In genomic region chr14:93648440-93649168, GRCh38 we compare ENCODE assay signal across 8 cellular contexts.
DNase-seq lines count a peak whose midpoint lies in the region; ATAC-seq and TF ChIP-seq lines count a peak whose summit lies in the region.

No MANE protein-coding gene starts in this region.

- no peaks in the 10 kb centered on the region for H3F3A ChIP-seq in PC-9 (ENCODE audit: insufficient read depth, low read depth)

- intact Hi-C loops in PC-9 (cut with micrococcal nuclease; ENCODE audit: unreplicated experiment) = no loop called here
- intact Hi-C loops in esophagus squamous epithelium (cut with DNase I) = no loop called here

- H3K27me3 ChIP-seq in BE2C (no peaks in the 10 kb centered on the region), PC-9 (ENCODE audit: insufficient read depth, low read depth) (peaks cover 8% of the 10 kb centered on the region; the same call in 1 of the 2 replicates), esophagus squamous epithelium (no peaks in the 10 kb centered on the region)

- H3K9me3 ChIP-seq in BE2C (no peaks in the 10 kb centered on the region), PC-9 (ENCODE audit: insufficient read depth, low read depth) (no peaks in the 10 kb centered on the region), esophagus squamous epithelium (no peaks in the 10 kb centered on the region)

- BruUV-seq in PC-9 (replicated peaks; lab: Mats Ljungman, UMichigan) = no TSS peak

- H3K27ac ChIP-seq in PC-9 (no peak overlapping the region), esophagus squamous epithelium (no peak overlapping the region)

- no peaks in the 10 kb centered on the region for H4K20me1 ChIP-seq in PC-9 (ENCODE audit: insufficient read depth)

- H3K36me3 ChIP-seq in BE2C (peaks cover 10% of the 10 kb centered on the region), PC-9 (ENCODE audit: low read depth) (no peaks in the 10 kb centered on the region), esophagus squamous epithelium (no peaks in the 10 kb centered on the region)

- CTCF ChIA-PET in PC-9 (lab: Charles Lee) = no interaction called here

- H3K4me3 ChIP-seq in BE2C (ENCODE audit: low read depth, low read length) (no peak overlapping the region), PC-9 (no peak overlapping the region), esophagus squamous epithelium (no peak overlapping the region)

- no peak overlapping the region for H3K4me2 ChIP-seq in PC-9

- in situ Hi-C loops in GM13976 (cut with MboI; ENCODE audit: low sequenced_read_pairs, unreplicated experiment) = no loop called here

- no peaks in the 10 kb centered on the region for H3K9me2 ChIP-seq in PC-9 (ENCODE audit: insufficient read depth)

- WGBS in esophagus squamous epithelium, 2 donors = 38 to 44% methylated on average over 5 of the region's 5 CpGs

- DNase-seq in BE2C (peak; percentile 50), GM13976 (ENCODE audit: low spot score) (peak; percentile 28), PC-9 (no peak), esophagus squamous epithelium (lab: John Stamatoyannopoulos, UW) (no peak), NCI-H1436 (lab: John Stamatoyannopoulos, UW) (no peak), NCI-H2029 (lab: John Stamatoyannopoulos, UW) (no peak)

- H3K79me2 ChIP-seq in PC-9 (ENCODE audit: low read depth) = no peaks in the 10 kb centered on the region

- no peak for ATAC-seq in GM21423 (IDR thresholded peaks at IDR 0.05; ENCODE audit: unreplicated experiment)
- no peak for ATAC-seq in GM18907 (IDR thresholded peaks at IDR 0.05; ENCODE audit: unreplicated experiment)

- TF ChIP-seq CTCF in BE2C (IDR thresholded peaks at IDR 0.05; ENCODE audit: low read depth, low read length) (peak; percentile 78), GM13976 (IDR thresholded peaks at IDR 0.05; ENCODE audit: borderline replicate concordance, control extremely low read depth, extremely low read depth, insufficient read depth, missing control alignments) (peak; percentile 32), PC-9 (conservative IDR thresholded peaks at IDR 0.05) (peak; percentile 56), esophagus squamous epithelium (IDR thresholded peaks at IDR 0.05) (peak in 4 of 6 experiments; percentile 10 to 44 (median 18))

- H3K4me1 ChIP-seq in BE2C = no peaks in the 10 kb centered on the region
- H3K4me1 ChIP-seq in PC-9 (replicated peaks; ENCODE audit: insufficient read depth) = no peaks in the 10 kb centered on the region
- no peaks in the 10 kb centered on the region for H3K4me1 ChIP-seq in esophagus squamous epithelium

- H2AFZ ChIP-seq in PC-9 = no peak overlapping the region

- no peak for TF ChIP-seq POLR2A in esophagus squamous epithelium (IDR thresholded peaks at IDR 0.05)

- POLR2A ChIA-PET in PC-9 (lab: Charles Lee; ENCODE audit: unreplicated experiment) = no interaction called here

Comparison
In these comparisons a context has a peak if more than half of its experiments do, and no peak if none do; other contexts are left out.
1. DNase-seq: peak in BE2C (single experiment) and GM13976 (single experiment); none in PC-9 (0 of 2), esophagus squamous epithelium (single experiment), NCI-H1436 (single experiment) and NCI-H2029 (single experiment).
2. CTCF ChIP-seq: peak in every context shown above with its lines; median percentile 78 in BE2C; 56 in PC-9; 32 in GM13976; 18 in esophagus squamous epithelium.